In the genomic region with DNA sequence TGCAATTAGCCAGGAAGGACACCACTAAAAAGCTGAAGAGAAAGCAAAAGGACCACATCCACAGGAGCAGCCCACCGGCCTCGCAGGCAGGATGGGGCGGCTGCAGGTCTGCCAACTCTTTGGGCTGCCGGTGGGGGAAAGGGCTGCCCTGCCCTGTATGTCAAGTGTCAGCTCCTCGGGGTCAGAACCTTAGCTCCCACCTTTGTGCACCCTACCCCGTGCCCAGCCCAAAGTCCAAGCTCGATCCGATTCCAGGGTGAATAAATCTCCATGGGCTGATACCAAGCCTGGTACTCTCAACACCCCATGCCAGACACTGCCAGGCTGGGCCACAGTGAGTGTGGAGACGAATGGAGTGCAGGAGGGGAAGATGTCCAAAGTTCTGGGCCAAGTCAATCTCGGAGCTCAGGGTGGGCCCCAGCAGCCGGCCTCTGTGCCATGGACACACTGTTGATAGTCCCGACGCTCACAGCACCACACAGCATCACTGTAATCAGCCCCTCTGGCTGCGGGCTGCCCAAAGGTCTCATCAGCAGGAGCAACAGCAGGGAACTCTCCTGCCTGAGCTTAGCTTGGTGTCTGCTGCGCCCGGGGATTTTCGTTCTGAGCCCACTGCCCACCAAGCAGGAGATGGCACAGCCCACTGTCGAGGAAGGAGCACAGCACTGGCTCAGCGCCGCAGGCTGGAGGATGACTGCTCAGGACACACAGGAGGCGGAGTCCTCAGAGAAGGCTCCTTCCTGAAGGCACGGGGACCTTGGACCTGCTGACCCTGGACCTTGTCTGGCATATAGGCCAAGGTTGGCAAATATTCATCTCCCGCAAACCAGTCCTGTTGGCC, we compare ENCODE assay signal across 20 cellular contexts.
DNase-seq lines count a peak whose midpoint lies in the region; ATAC-seq, FAIRE-seq and TF ChIP-seq lines count a peak whose summit lies in the region.
"Had no signal": no experiment of that assay in that cellular context is flagged by ENCODE, and none has a peak within 500 bp of the region (broad histone marks: within the 10 kb centered on the region; RNA-seq: fewer than 3 reads in every experiment).

No MANE protein-coding gene starts in this region.

- no peak overlapping the region for H3K27ac ChIP-seq in GM23338 (ENCODE audit: low read depth)
- peak overlapping the region; percentile 60 for H3K27ac ChIP-seq in mesendoderm (ENCODE audit: low read depth, low read length)

- H3K27me3 Mint-ChIP-seq in activated CD8-positive, alpha-beta memory T cell treated with anti-CD3 and anti-CD28 coated beads, Interleukin-2, amount 10 ng/mL, durations not matched to agents 7 days and 5 days = no peaks in the 10 kb centered on the region
- H3K27me3 Mint-ChIP-seq in GM23338 (ENCODE audit: insufficient read depth, low read depth, poor library complexity) = peaks cover 12% of the 10 kb centered on the region

- H3K79me1 ChIP-seq in mesendoderm (ENCODE audit: low read length) = no peaks in the 10 kb centered on the region

- peak overlapping the region; percentile 85 for H3K23ac ChIP-seq in mesendoderm (ENCODE audit: low read length)

- no peak overlapping the region for H2BK15ac ChIP-seq in mesendoderm (replicated peaks; ENCODE audit: low read depth)

- H3K4me2 ChIP-seq in GM23338 = no peak overlapping the region
- H3K4me2 ChIP-seq in mesendoderm (ENCODE audit: low read length) = no peak overlapping the region

- TF ChIP-seq CTCF in GM23338 (conservative IDR thresholded peaks at IDR 0.05; ENCODE audit: low read depth in 2 of 2) (no peak), bronchial epithelial cell (IDR thresholded peaks at IDR 0.05; ENCODE audit: insufficient read depth, low read length, severe bottlenecking) (no peak)

- no peaks in the 10 kb centered on the region for H3K36me3 ChIP-seq in GM23338 (ENCODE audit: insufficient read depth)
- no peaks in the 10 kb centered on the region for H3K36me3 ChIP-seq in bronchial epithelial cell (ENCODE audit: control insufficient read depth, insufficient read depth, low read length)
- H3K36me3 ChIP-seq in mesendoderm (ENCODE audit: control insufficient read depth, insufficient read depth, low read length) = no peaks in the 10 kb centered on the region

- H3K9ac ChIP-seq in mesendoderm (ENCODE audit: low read length) = peak overlapping the region; percentile 42

- no peaks in the 10 kb centered on the region for H3K79me2 ChIP-seq in GM23338 (replicated peaks; ENCODE audit: insufficient read depth)
- no peaks in the 10 kb centered on the region for H3K79me2 ChIP-seq in mesendoderm (ENCODE audit: control insufficient read depth, insufficient read depth, low read length)

- H3K4me1 ChIP-seq in GM23338 (ENCODE audit: insufficient read depth) = peaks cover 19% of the 10 kb centered on the region
- peaks cover 12% of the 10 kb centered on the region for H3K4me1 ChIP-seq in mesendoderm (ENCODE audit: control insufficient read depth, low read depth, low read length)

- H3K27me3 ChIP-seq in GM23338 (ENCODE audit: insufficient read depth) (no peaks in the 10 kb centered on the region; the same call in 1 of the 2 replicates), bronchial epithelial cell (ENCODE audit: control insufficient read depth, insufficient read depth, low read length) (no peaks in the 10 kb centered on the region), mesendoderm (ENCODE audit: insufficient read depth, low read length, poor library complexity) (no peaks in the 10 kb centered on the region)

- H3K9me2 ChIP-seq in GM23338 (ENCODE audit: insufficient read depth) = no peaks in the 10 kb centered on the region

- no peak overlapping the region for H3K4me3 ChIP-seq in GM23338
- H3K4me3 ChIP-seq in bronchial epithelial cell (ENCODE audit: low read depth, low read length) = no peak overlapping the region
- H3K4me3 ChIP-seq in mesendoderm (ENCODE audit: low read length) = no peak overlapping the region

- peak overlapping the region; percentile 13 for H3K18ac ChIP-seq in mesendoderm (ENCODE audit: low read length)

- H3F3A ChIP-seq in GM23338 (replicated peaks; ENCODE audit: low read depth) = no peaks in the 10 kb centered on the region

- H3K4me3 Mint-ChIP-seq in activated CD8-positive, alpha-beta memory T cell treated with anti-CD3 and anti-CD28 coated beads, Interleukin-2, amount 10 ng/mL, durations not matched to agents 7 days and 5 days = no peak overlapping the region
- H3K4me3 Mint-ChIP-seq in GM23338 = no peak overlapping the region
- H3K4me3 Mint-ChIP-seq: CD8-positive, alpha-beta T cell had no signal

- DNase-seq in activated CD8-positive, alpha-beta memory T cell treated with anti-CD3 and anti-CD28 coated beads for 24 hours = peak; percentile 38
- no peak for DNase-seq in activated CD8-positive, alpha-beta memory T cell treated with anti-CD3 and anti-CD28 coated beads, Interleukin-2, amount 10 ng/mL, durations not matched to agents 7 days and 5 days
- DNase-seq in GM23338 (ENCODE audit: low spot score) (no peak), bronchial epithelial cell (ENCODE audit: low read depth) (no peak), mesendoderm (no peak), KG1 (lab: John Stamatoyannopoulos, UW) (no peak), globus pallidus (ENCODE audit: low spot score) (no peak)
- DNase-seq in activated naive CD4-positive, alpha-beta T cell treated with anti-CD3 and anti-CD28 coated beads, Interleukin-2, amount 50 U/mL, for 16 hours = no peak
- DNase-seq: AML-193, Kasumi-1, NCI-H1694 treated with DMSO at 0.1 percent for 48 hours, NCI-H2081 treated with DMSO at 0.1 percent for 48 hours, NCI-H524 treated with DMSO at 0.1 percent for 48 hours, OCI-M1, Right ventricle myocardium superior had no signal

- no peak overlapping the region for H4K8ac ChIP-seq in mesendoderm (ENCODE audit: low read depth, low read length)

- peak overlapping the region; percentile 98 for H2AK5ac ChIP-seq in mesendoderm (ENCODE audit: low read length)

- H2BK120ac ChIP-seq in mesendoderm (ENCODE audit: low read depth, low read length) = peak overlapping the region; percentile 46

- H3K56ac ChIP-seq in mesendoderm (ENCODE audit: low read length) = peak overlapping the region; percentile 80

- H3K9me3 Mint-ChIP-seq in activated CD8-positive, alpha-beta memory T cell treated with anti-CD3 and anti-CD28 coated beads, Interleukin-2, amount 10 ng/mL, durations not matched to agents 7 days and 5 days (ENCODE audit: low read depth) = no peaks in the 10 kb centered on the region
- no peaks in the 10 kb centered on the region for H3K9me3 Mint-ChIP-seq in GM23338
- H3K9me3 Mint-ChIP-seq: CD8-positive, alpha-beta T cell had no signal

- CTCF ChIA-PET in activated CD8-positive, alpha-beta memory T cell treated with anti-CD3 and anti-CD28 coated beads, Interleukin-2, amount 10 ng/mL, durations not matched to agents 7 days and 5 days (lab: Charles Lee) = no interaction called here

- H4K5ac ChIP-seq in mesendoderm (ENCODE audit: low read length) = peak overlapping the region; percentile 84

- H3K4ac ChIP-seq in mesendoderm (ENCODE audit: low read depth, low read length) = peak overlapping the region; percentile 74

- peaks cover 18% of the 10 kb centered on the region for H3K36me3 Mint-ChIP-seq in activated CD8-positive, alpha-beta memory T cell treated with anti-CD3 and anti-CD28 coated beads, Interleukin-2, amount 10 ng/mL, durations not matched to agents 7 days and 5 days
- H3K36me3 Mint-ChIP-seq in GM23338 (ENCODE audit: low read depth) = no peaks in the 10 kb centered on the region
- H3K36me3 Mint-ChIP-seq: CD8-positive, alpha-beta T cell had no signal

- no peak overlapping the region for H2AFZ ChIP-seq in GM23338

- no peak for ATAC-seq in activated CD8-positive, alpha-beta memory T cell treated with anti-CD3 and anti-CD28 coated beads, Interleukin-2, amount 10 ng/mL, durations not matched to agents 7 days and 5 days
- ATAC-seq in GM23338 = peak; percentile 16; the same call in 2 of the 3 replicates
- ATAC-seq: CD8-positive, alpha-beta T cell had no signal

- no CpG with 5 or more reads among the region's 23 CpGs for WGBS in mesendoderm (ENCODE audit: extremely low coverage, insufficient coverage, low lambda C conversion rate)

- FAIRE-seq in bronchial epithelial cell (lab: Jason Lieb, UNC) = peak; percentile 58
- FAIRE-seq: G401.6, GM18507, H54, RCC 7860 had no signal

- H2BK5ac ChIP-seq in mesendoderm (ENCODE audit: low read length) = peak overlapping the region; percentile 97

- peaks cover 44% of the 10 kb centered on the region for H3K4me1 Mint-ChIP-seq in activated CD8-positive, alpha-beta memory T cell treated with anti-CD3 and anti-CD28 coated beads, Interleukin-2, amount 10 ng/mL, durations not matched to agents 7 days and 5 days
- peaks cover 37% of the 10 kb centered on the region for H3K4me1 Mint-ChIP-seq in GM23338

- H3K27ac Mint-ChIP-seq in activated CD8-positive, alpha-beta memory T cell treated with anti-CD3 and anti-CD28 coated beads, Interleukin-2, amount 10 ng/mL, durations not matched to agents 7 days and 5 days = no peak overlapping the region
- H3K27ac Mint-ChIP-seq in GM23338 = no peak overlapping the region
- H3K27ac Mint-ChIP-seq: CD8-positive, alpha-beta T cell had no signal

- no peaks in the 10 kb centered on the region for H4K20me1 ChIP-seq in GM23338 (replicated peaks; ENCODE audit: insufficient read depth)

TF ChIP-seq in GM23338, 12 proteins besides CTCF, POLR2A, EP300 and RAD21 (continues in another document):
- TF ChIP-seq NANOG (IDR thresholded peaks at IDR 0.05; ENCODE audit: borderline replicate concordance) = no peak
- no peak for TF ChIP-seq EZH2phosphoT487 (IDR thresholded peaks at IDR 0.05; ENCODE audit: unreplicated experiment)
